In the genomic region with DNA sequence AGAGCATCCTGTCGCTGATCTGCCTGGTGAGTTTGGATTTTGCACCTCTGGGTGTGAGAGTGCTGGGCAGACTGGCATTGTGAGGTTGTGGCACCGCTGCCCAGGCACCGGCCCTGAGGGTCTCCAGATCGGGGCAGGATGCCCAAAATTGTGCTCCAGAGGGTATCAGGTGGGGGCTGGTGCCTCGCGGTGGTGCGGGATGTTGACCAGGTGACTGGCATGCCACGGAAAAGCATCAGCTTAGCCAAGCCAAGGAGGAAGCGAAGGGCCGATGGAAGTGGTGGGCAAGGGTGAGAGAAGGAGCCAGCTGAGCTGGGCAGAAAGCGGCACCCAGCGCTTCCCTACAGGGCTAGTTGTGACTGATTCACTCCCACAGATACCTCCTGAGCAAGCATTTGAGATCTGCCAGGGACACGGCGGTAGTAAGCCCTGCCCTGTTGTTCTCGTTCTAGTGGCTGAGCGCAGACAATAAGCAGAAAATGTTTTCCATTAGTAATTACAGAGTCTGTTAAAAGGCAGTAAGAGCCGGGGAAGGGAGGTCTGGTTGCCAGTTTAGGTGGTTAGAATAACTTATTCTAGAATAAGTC, we compare ENCODE assay signal across 10 cellular contexts. TPM values are rescaled to one million over a fixed set of nuclear protein-coding genes. Genes with fewer than 3 reads are reported as not detected.
DNase-seq lines count a peak whose midpoint lies in the region; ATAC-seq and TF ChIP-seq lines count a peak whose summit lies in the region.
"Had no signal": no experiment of that assay in that cellular context is flagged by ENCODE, and none has a peak within 500 bp of the region (broad histone marks: within the 10 kb centered on the region; RNA-seq: fewer than 3 reads in every experiment).

No MANE protein-coding gene starts in this region.

- peaks cover 10% of the 10 kb centered on the region for H3K4me1 ChIP-seq in stomach smooth muscle (ENCODE audit: control insufficient read depth, insufficient read depth, low read length)

- peaks cover 8% of the 10 kb centered on the region for H3K4me1 Mint-ChIP-seq in activated CD8-positive, alpha-beta memory T cell treated with anti-CD3 and anti-CD28 coated beads, Interleukin-2, amount 10 ng/mL, durations not matched to agents 7 days and 5 days

- no peak overlapping the region for H3K4me3 ChIP-seq in SU-DHL-6 (ENCODE audit: insufficient read depth, low read length, poor library complexity, severe bottlenecking)
- H3K4me3 ChIP-seq in stomach smooth muscle (ENCODE audit: low read length in 2 of 2), result peak overlapping the region; percentile 49 to 65

- H3K79me2 ChIP-seq in SU-DHL-6 (ENCODE audit: insufficient read depth, low read length), result no peaks in the 10 kb centered on the region

- H3K9ac ChIP-seq in SU-DHL-6 (ENCODE audit: low read length) (no peak overlapping the region), stomach smooth muscle (ENCODE audit: low read length in 2 of 2) (peak overlapping the region in 1 of 2 donors; percentile 58)

- intact Hi-C loops in left ventricle myocardium superior (cut with micrococcal nuclease), result no loop called here

- peak overlapping the region; percentile 35 for H3K4me2 ChIP-seq in SU-DHL-6 (ENCODE audit: low read depth, low read length, poor library complexity, severe bottlenecking)

- ATAC-seq in activated CD8-positive, alpha-beta memory T cell treated with anti-CD3 and anti-CD28 coated beads, Interleukin-2, amount 10 ng/mL, durations not matched to agents 7 days and 5 days, result no peak
- peak; percentile 19 for ATAC-seq in left ventricle myocardium superior

- H2AFZ ChIP-seq in SU-DHL-6 (ENCODE audit: low read depth, low read length, severe bottlenecking), result no peak overlapping the region

- H3K27ac ChIP-seq in SU-DHL-6 (ENCODE audit: low read depth, low read length) (no peak overlapping the region), stomach smooth muscle (ENCODE audit: low read length) (no peak overlapping the region)

- no peaks in the 10 kb centered on the region for H3K36me3 ChIP-seq in SU-DHL-6 (ENCODE audit: low read length)
- H3K36me3 ChIP-seq in stomach smooth muscle (ENCODE audit: control insufficient read depth in 2 of 2, insufficient read depth in 2 of 2, low read length in 2 of 2), result no peaks in the 10 kb centered on the region

- peaks cover 8% of the 10 kb centered on the region for H3K27me3 Mint-ChIP-seq in activated CD8-positive, alpha-beta memory T cell treated with anti-CD3 and anti-CD28 coated beads, Interleukin-2, amount 10 ng/mL, durations not matched to agents 7 days and 5 days

- H3K9me3 ChIP-seq in SU-DHL-6 (ENCODE audit: insufficient read depth, low read length), result no peaks in the 10 kb centered on the region
- H3K9me3 ChIP-seq in stomach smooth muscle (ENCODE audit: control insufficient read depth in 2 of 2, low read length in 2 of 2), result no peaks in the 10 kb centered on the region

- H3K9me3 Mint-ChIP-seq in activated CD8-positive, alpha-beta memory T cell treated with anti-CD3 and anti-CD28 coated beads, Interleukin-2, amount 10 ng/mL, durations not matched to agents 7 days and 5 days (ENCODE audit: low read depth), result no peaks in the 10 kb centered on the region

- no peak for TF ChIP-seq CTCF in SU-DHL-6 (IDR thresholded peaks at IDR 0.05; ENCODE audit: insufficient read depth, low read length, poor library complexity, severe bottlenecking)

- H3K27me3 ChIP-seq in SU-DHL-6 (ENCODE audit: low read length), result no peaks in the 10 kb centered on the region
- peaks cover 0 to 9% of the 10 kb centered on the region in 2 donors for H3K27me3 ChIP-seq in stomach smooth muscle (ENCODE audit: control insufficient read depth in 1 of 2, insufficient read depth in 2 of 2, low read length in 2 of 2)

- H3K4me3 Mint-ChIP-seq in activated CD8-positive, alpha-beta memory T cell treated with anti-CD3 and anti-CD28 coated beads, Interleukin-2, amount 10 ng/mL, durations not matched to agents 7 days and 5 days, result peak overlapping the region; percentile 71

- H3K9me2 ChIP-seq in SU-DHL-6 (replicated peaks; ENCODE audit: insufficient read depth, low read length), result no peaks in the 10 kb centered on the region

- no peaks in the 10 kb centered on the region for H3F3A ChIP-seq in SU-DHL-6 (ENCODE audit: insufficient read depth)

- no peak for DNase-seq in activated CD8-positive, alpha-beta memory T cell treated with anti-CD3 and anti-CD28 coated beads, Interleukin-2, amount 10 ng/mL, durations not matched to agents 7 days and 5 days
- DNase-seq in activated CD8-positive, alpha-beta memory T cell treated with anti-CD3 and anti-CD28 coated beads, Interleukin-2, amount 50 U/mL, for 4 hours, result no peak
- DNase-seq in left ventricle myocardium superior (no peak), islet precursor cell (no peak), AML-193 (lab: John Stamatoyannopoulos, UW) (no peak), NCI-H2171 (lab: John Stamatoyannopoulos, UW) (no peak)

- H3K36me3 Mint-ChIP-seq in activated CD8-positive, alpha-beta memory T cell treated with anti-CD3 and anti-CD28 coated beads, Interleukin-2, amount 10 ng/mL, durations not matched to agents 7 days and 5 days, result no peaks in the 10 kb centered on the region

- CTCF ChIA-PET in activated CD8-positive, alpha-beta memory T cell treated with anti-CD3 and anti-CD28 coated beads, Interleukin-2, amount 10 ng/mL, durations not matched to agents 7 days and 5 days (lab: Charles Lee), result no interaction called here

- no peaks in the 10 kb centered on the region for H4K20me1 ChIP-seq in SU-DHL-6 (ENCODE audit: low read depth, low read length)

- no peak overlapping the region for H3K27ac Mint-ChIP-seq in activated CD8-positive, alpha-beta memory T cell treated with anti-CD3 and anti-CD28 coated beads, Interleukin-2, amount 10 ng/mL, durations not matched to agents 7 days and 5 days

RNA-seq across cellular contexts. Expression of gene ZFP92, which starts 0.8 kb away (rescaled TPM):
- total RNA-seq in activated CD8-positive, alpha-beta memory T cell treated with anti-CD3 and anti-CD28 coated beads, Interleukin-2, amount 10 ng/mL, durations not matched to agents 7 days and 5 days, result 1 to 10 TPM; 1.7 to 2.2 TPM
- 0.57 TPM for total RNA-seq in left ventricle myocardium superior

RNA-seq across cellular contexts. Expression of gene PNMA6E, which starts 10.9 kb away (rescaled TPM):
- not detected for total RNA-seq in activated CD8-positive, alpha-beta memory T cell treated with anti-CD3 and anti-CD28 coated beads, Interleukin-2, amount 10 ng/mL, durations not matched to agents 7 days and 5 days
- total RNA-seq in left ventricle myocardium superior, result not detected
- total RNA-seq: activated CD8-positive, alpha-beta memory T cell treated with anti-CD3 and anti-CD28 coated beads for 36 hours; liver had no signal

RNA-seq across cellular contexts. Expression of gene TREX2, which starts 33.8 kb away (rescaled TPM):
- 1 to 10 TPM; 1.8 to 2.0 TPM for total RNA-seq in activated CD8-positive, alpha-beta memory T cell treated with anti-CD3 and anti-CD28 coated beads, Interleukin-2, amount 10 ng/mL, durations not matched to agents 7 days and 5 days
- 0.25 TPM for total RNA-seq in left ventricle myocardium superior

RNA-seq across cellular contexts. Expression of gene HAUS7, which starts 58.3 kb away (rescaled TPM):
- total RNA-seq in activated CD8-positive, alpha-beta memory T cell treated with anti-CD3 and anti-CD28 coated beads, Interleukin-2, amount 10 ng/mL, durations not matched to agents 7 days and 5 days, result 10 to 100 TPM; 54.4 to 56.3 TPM
- 16.2 TPM for total RNA-seq in left ventricle myocardium superior
